ENCODE assay signal across 17 cellular contexts in the genomic region with DNA sequence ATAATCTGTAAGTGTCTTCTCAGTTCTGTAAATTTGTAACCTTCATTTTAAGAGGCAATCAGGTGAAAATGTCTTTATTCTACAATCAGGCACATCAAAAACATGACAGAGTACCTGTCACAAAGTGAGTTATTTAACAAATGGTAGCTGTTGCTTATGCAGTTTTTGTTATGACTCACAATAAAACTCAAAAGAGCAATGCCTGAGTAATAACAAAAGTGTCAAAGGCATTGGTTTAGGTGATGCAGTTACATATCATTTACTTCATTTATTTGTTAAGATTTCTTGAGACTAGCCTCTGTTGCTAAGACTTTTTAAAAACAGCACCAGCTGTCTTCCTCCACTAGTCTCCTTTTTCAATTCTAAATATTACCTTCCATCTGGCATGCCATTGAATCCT.
DNase-seq lines count a peak whose midpoint lies in the region; ATAC-seq and TF ChIP-seq lines count a peak whose summit lies in the region.
"Had no signal": no experiment of that assay in that cellular context is flagged by ENCODE, and none has a peak within 500 bp of the region (broad histone marks: within the 10 kb centered on the region; RNA-seq: fewer than 3 reads in every experiment).

No MANE protein-coding gene starts in this region.

- no peak overlapping the region for H3K9ac ChIP-seq in endodermal cell (ENCODE audit: extremely low read depth, low read length, poor library complexity, severe bottlenecking)

- no peaks in the 10 kb centered on the region for H3K9me3 Mint-ChIP-seq in endodermal cell
- no peaks in the 10 kb centered on the region for H3K9me3 Mint-ChIP-seq in activated T-helper 2 cell treated with anti-CD3 and anti-CD28 coated beads, Interferon-gamma antibody, Interleukin-2, Interleukin-4, amounts not matched to agents 10 μg/mL and 5 μg/mL and 100 μg/mL, durations not matched to agents 14 hours and 24 hours and 36 hours
- peaks cover 6% of the 10 kb centered on the region for H3K9me3 Mint-ChIP-seq in activated CD8-positive, alpha-beta memory T cell treated with anti-CD3 and anti-CD28 coated beads, Interleukin-2, amount 10 ng/mL, durations not matched to agents 7 days and 5 days (ENCODE audit: low read depth)

- peaks cover 1% of the 10 kb centered on the region for H3K9me3 ChIP-seq in endodermal cell (ENCODE audit: control insufficient read depth, low read length)
- H3K9me3 ChIP-seq: body of pancreas, heart right ventricle, thoracic aorta had no signal

- no peak overlapping the region for H3K27ac ChIP-seq in endodermal cell (ENCODE audit: low read depth, low read length)
- H3K27ac ChIP-seq: body of pancreas, heart right ventricle, thoracic aorta had no signal

- no peak overlapping the region for H3K4me3 Mint-ChIP-seq in endodermal cell
- H3K4me3 Mint-ChIP-seq in activated T-helper 2 cell treated with anti-CD3 and anti-CD28 coated beads, Interferon-gamma antibody, Interleukin-2, Interleukin-4, amounts not matched to agents 10 μg/mL and 5 μg/mL and 100 μg/mL, durations not matched to agents 14 hours and 24 hours and 36 hours (ENCODE audit: low read depth), result no peak overlapping the region
- no peak overlapping the region for H3K4me3 Mint-ChIP-seq in activated CD8-positive, alpha-beta memory T cell treated with anti-CD3 and anti-CD28 coated beads, Interleukin-2, amount 10 ng/mL, durations not matched to agents 7 days and 5 days
- H3K4me3 Mint-ChIP-seq: CD4-positive, alpha-beta memory T cell; nephron had no signal

- DNase-seq in endodermal cell (no peak), omental fat pad (ENCODE audit: low spot score) (no peak), posterior cingulate gyrus (no peak)
- DNase-seq in activated T-helper 2 cell treated with anti-CD3 and anti-CD28 coated beads, Interferon-gamma antibody, Interleukin-2, Interleukin-4, amounts not matched to agents 10 μg/mL and 5 μg/mL and 100 μg/mL, durations not matched to agents 14 hours and 24 hours and 36 hours (ENCODE audit: low spot score), result no peak
- DNase-seq in activated CD8-positive, alpha-beta memory T cell treated with anti-CD3 and anti-CD28 coated beads, Interleukin-2, amount 10 ng/mL, durations not matched to agents 7 days and 5 days, result no peak
- DNase-seq: activated CD4-positive, alpha-beta T cell treated with anti-CD3 and anti-CD28 coated beads for 4 hours; activated gamma-delta T cell; body of pancreas; CD4-positive, alpha-beta memory T cell; heart right ventricle; SW 1271 had no signal

- H3K27me3 Mint-ChIP-seq in endodermal cell (ENCODE audit: insufficient read depth), result no peaks in the 10 kb centered on the region
- H3K27me3 Mint-ChIP-seq in activated T-helper 2 cell treated with anti-CD3 and anti-CD28 coated beads, Interferon-gamma antibody, Interleukin-2, Interleukin-4, amounts not matched to agents 10 μg/mL and 5 μg/mL and 100 μg/mL, durations not matched to agents 14 hours and 24 hours and 36 hours (ENCODE audit: low read depth), result no peaks in the 10 kb centered on the region
- H3K27me3 Mint-ChIP-seq in activated CD8-positive, alpha-beta memory T cell treated with anti-CD3 and anti-CD28 coated beads, Interleukin-2, amount 10 ng/mL, durations not matched to agents 7 days and 5 days, result no peaks in the 10 kb centered on the region
- H3K27me3 Mint-ChIP-seq: CD4-positive, alpha-beta memory T cell had no signal

- peaks cover 23% of the 10 kb centered on the region for H3K4me1 Mint-ChIP-seq in endodermal cell
- peaks cover 8% of the 10 kb centered on the region for H3K4me1 Mint-ChIP-seq in activated T-helper 2 cell treated with anti-CD3 and anti-CD28 coated beads, Interferon-gamma antibody, Interleukin-2, Interleukin-4, amounts not matched to agents 10 μg/mL and 5 μg/mL and 100 μg/mL, durations not matched to agents 14 hours and 24 hours and 36 hours (ENCODE audit: low read depth)
- H3K4me1 Mint-ChIP-seq in activated CD8-positive, alpha-beta memory T cell treated with anti-CD3 and anti-CD28 coated beads, Interleukin-2, amount 10 ng/mL, durations not matched to agents 7 days and 5 days, result peaks cover 5% of the 10 kb centered on the region
- H3K4me1 Mint-ChIP-seq: CD4-positive, alpha-beta memory T cell had no signal

- TF ChIP-seq CTCF in endodermal cell (conservative IDR thresholded peaks at IDR 0.05) (no peak), omental fat pad (IDR thresholded peaks at IDR 0.05) (no peak)

- no peaks in the 10 kb centered on the region for H3K36me3 Mint-ChIP-seq in endodermal cell (ENCODE audit: low read depth)
- H3K36me3 Mint-ChIP-seq in activated T-helper 2 cell treated with anti-CD3 and anti-CD28 coated beads, Interferon-gamma antibody, Interleukin-2, Interleukin-4, amounts not matched to agents 10 μg/mL and 5 μg/mL and 100 μg/mL, durations not matched to agents 14 hours and 24 hours and 36 hours (ENCODE audit: low read depth), result no peaks in the 10 kb centered on the region
- peaks cover 1% of the 10 kb centered on the region for H3K36me3 Mint-ChIP-seq in activated CD8-positive, alpha-beta memory T cell treated with anti-CD3 and anti-CD28 coated beads, Interleukin-2, amount 10 ng/mL, durations not matched to agents 7 days and 5 days

- CTCF ChIA-PET in activated CD8-positive, alpha-beta memory T cell treated with anti-CD3 and anti-CD28 coated beads, Interleukin-2, amount 10 ng/mL, durations not matched to agents 7 days and 5 days (lab: Charles Lee), result interaction anchor here (1.3 kb wide), 1 partner anchor 29 kb away, joined by 3 read pairs; no protein-coding TSS in a partner anchor

- H3K4me3 ChIP-seq in endodermal cell (ENCODE audit: low read length), result no peak overlapping the region
- H3K4me3 ChIP-seq: body of pancreas, heart right ventricle, thoracic aorta had no signal

- peak overlapping the region; percentile 54 for H3K27ac Mint-ChIP-seq in endodermal cell
- H3K27ac Mint-ChIP-seq in activated T-helper 2 cell treated with anti-CD3 and anti-CD28 coated beads, Interferon-gamma antibody, Interleukin-2, Interleukin-4, amounts not matched to agents 10 μg/mL and 5 μg/mL and 100 μg/mL, durations not matched to agents 14 hours and 24 hours and 36 hours, result no peak overlapping the region
- H3K27ac Mint-ChIP-seq in activated CD8-positive, alpha-beta memory T cell treated with anti-CD3 and anti-CD28 coated beads, Interleukin-2, amount 10 ng/mL, durations not matched to agents 7 days and 5 days, result no peak overlapping the region
- H3K27ac Mint-ChIP-seq: CD4-positive, alpha-beta memory T cell; nephron had no signal

- peak; percentile 88 for ATAC-seq in GM18520 (IDR thresholded peaks at IDR 0.05; ENCODE audit: unreplicated experiment)
- ATAC-seq in GM21390 (IDR thresholded peaks at IDR 0.05; ENCODE audit: unreplicated experiment), result peak; percentile 91
- peak; percentile 43 for ATAC-seq in HG03025 (IDR thresholded peaks at IDR 0.05; ENCODE audit: low FRiP score, unreplicated experiment)
- no peak for ATAC-seq in omental fat pad (ENCODE audit: low FRiP score)
- no peak for ATAC-seq in activated CD8-positive, alpha-beta memory T cell treated with anti-CD3 and anti-CD28 coated beads, Interleukin-2, amount 10 ng/mL, durations not matched to agents 7 days and 5 days
- ATAC-seq: body of pancreas, heart right ventricle, left lobe of liver had no signal

- H3K36me3 ChIP-seq in endodermal cell (ENCODE audit: control insufficient read depth, insufficient read depth, low read length), result no peaks in the 10 kb centered on the region
- H3K36me3 ChIP-seq: heart right ventricle, thoracic aorta had no signal

- no peaks in the 10 kb centered on the region for H3K27me3 ChIP-seq in endodermal cell (ENCODE audit: control insufficient read depth, insufficient read depth, low read length, poor library complexity, severe bottlenecking)
- H3K27me3 ChIP-seq: body of pancreas, heart right ventricle had no signal

- H3K4me1 ChIP-seq in endodermal cell (ENCODE audit: control insufficient read depth, insufficient read depth, low read length), result peaks cover 13% of the 10 kb centered on the region
- H3K4me1 ChIP-seq: body of pancreas, heart right ventricle had no signal

- intact Hi-C loops in posterior cingulate gyrus (cut with DNase I), result no loop called here
- intact Hi-C loops in activated T-helper 2 cell treated with anti-CD3 and anti-CD28 coated beads, Interferon-gamma antibody, Interleukin-2, Interleukin-4, amounts not matched to agents 10 μg/mL and 5 μg/mL and 100 μg/mL, durations not matched to agents 14 hours and 24 hours and 36 hours (cut with micrococcal nuclease), result no loop called here

Comparison
In these comparisons a context has a peak if more than half of its experiments do, and no peak if none do; other contexts are left out.
1. ATAC-seq: peak in GM18520 (single experiment), GM21390 (single experiment) and HG03025 (single experiment); none in omental fat pad (single experiment) and activated CD8-positive, alpha-beta memory T cell treated with anti-CD3 and anti-CD28 coated beads, Interleukin-2, amount 10 ng/mL, durations not matched to agents 7 days and 5 days (single experiment).